ENCODE assay signal across 9 cellular contexts in the genomic region with DNA sequence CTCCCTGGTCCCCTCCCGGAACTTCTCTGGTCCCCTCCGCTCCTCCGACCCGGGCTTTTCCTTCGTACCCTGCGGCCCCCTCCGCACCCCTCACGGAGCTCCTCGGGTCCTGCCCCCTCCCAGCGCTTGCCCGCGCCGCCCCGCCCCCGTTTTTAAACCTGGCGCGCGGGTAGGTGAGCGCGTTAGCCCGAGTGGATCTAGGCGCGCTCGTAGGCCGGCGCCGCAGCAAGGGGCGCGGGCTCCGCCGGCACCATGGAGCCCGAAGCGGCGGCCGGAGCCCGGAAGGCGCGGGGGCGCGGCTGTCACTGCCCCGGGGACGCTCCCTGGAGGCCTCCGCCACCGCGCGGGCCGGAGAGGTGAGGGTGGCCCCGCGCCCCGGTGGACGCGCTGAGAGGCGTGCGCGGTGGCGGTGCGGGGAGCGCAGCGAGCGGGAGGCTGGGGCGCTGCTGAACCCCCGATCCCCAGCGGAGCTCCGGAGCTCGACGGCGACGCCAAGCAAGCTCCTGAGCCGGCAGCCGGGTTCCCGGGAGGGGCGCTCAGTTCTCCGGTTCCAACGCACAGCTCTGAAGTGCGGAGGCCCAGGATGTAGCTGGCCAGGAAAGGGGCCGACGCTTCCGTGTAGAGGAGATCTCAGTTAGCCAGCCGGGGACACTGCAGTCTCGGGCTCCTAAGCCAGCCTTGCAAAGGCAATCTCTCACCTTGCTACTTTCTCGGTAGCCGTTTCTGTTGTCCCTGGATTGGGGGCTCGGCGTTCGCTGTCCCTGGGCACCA. TPM values are rescaled to one million over a fixed set of nuclear protein-coding genes. Genes with fewer than 3 reads are reported as not detected.
DNase-seq lines count a peak whose midpoint lies in the region; ATAC-seq and TF ChIP-seq lines count a peak whose summit lies in the region.
"Had no signal": no experiment of that assay in that cellular context is flagged by ENCODE, and none has a peak within 500 bp of the region (broad histone marks: within the 10 kb centered on the region; RNA-seq: fewer than 3 reads in every experiment).

A gene with protein sequence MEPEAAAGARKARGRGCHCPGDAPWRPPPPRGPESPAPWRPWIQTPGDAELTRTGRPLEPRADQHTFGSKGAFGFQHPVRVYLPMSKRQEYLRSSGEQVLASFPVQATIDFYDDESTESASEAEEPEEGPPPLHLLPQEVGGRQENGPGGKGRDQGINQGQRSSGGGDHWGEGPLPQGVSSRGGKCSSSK (plus strand): TSS at position 182 of the 771 bp plus-strand sequence. CDS start 71 bp downstream, at position 253.

- peaks cover 47% of the 10 kb centered on the region for H3K27me3 Mint-ChIP-seq in GM23338 (ENCODE audit: insufficient read depth, low read depth, poor library complexity)

- no peaks in the 10 kb centered on the region for H3K36me3 Mint-ChIP-seq in GM23338 (ENCODE audit: low read depth)

- peak; percentile 8 for DNase-seq in AG10803 (ENCODE audit: low read depth)
- peak; percentile 75 for DNase-seq in GM23338 (ENCODE audit: low spot score)
- DNase-seq in activated CD4-positive, alpha-beta T cell treated with anti-CD3 and anti-CD28 coated beads, Interleukin-2, amount 50 U/mL, for 48 hours, result peak; percentile 16 to 27
- peak in 1 of 2 donors; percentile 38 for DNase-seq in foreskin fibroblast
- no peak for DNase-seq in psoas muscle
- no peak for DNase-seq in cerebellar nuclear complex (lab: John Stamatoyannopoulos, UW)

- no peak within 1 kb of the TSS for H3K27ac Mint-ChIP-seq in GM23338

- peak within 1 kb of the TSS; percentile 89 for H3K4me2 ChIP-seq in GM23338

- no peaks in the 10 kb centered on the region for H3K79me2 ChIP-seq in GM23338 (replicated peaks; ENCODE audit: insufficient read depth)

- no peaks in the 10 kb centered on the region for H3K9me3 ChIP-seq in psoas muscle

- ATAC-seq in GM23338 (peak; percentile 45), psoas muscle (peak in 2 of 4 donors; percentile 16 to 31), HG02759 (IDR thresholded peaks at IDR 0.05; ENCODE audit: unreplicated experiment) (no peak), HG03460 (IDR thresholded peaks at IDR 0.05; ENCODE audit: unreplicated experiment) (no peak)
- ATAC-seq: HCT116 had no signal

- H3K36me3 ChIP-seq in GM23338 (ENCODE audit: insufficient read depth) (no peaks in the 10 kb centered on the region), psoas muscle (ENCODE audit: insufficient read depth in 1 of 2, low read depth in 1 of 2) (no peaks in the 10 kb centered on the region)

- peak within 1 kb of the TSS; percentile 69 for H3K4me3 Mint-ChIP-seq in GM23338

- H3K4me3 ChIP-seq in AG10803 (ENCODE audit: low read length) (peak within 1 kb of the TSS; percentile 40), GM23338 (peak within 1 kb of the TSS; percentile 70), foreskin fibroblast (ENCODE audit: low read depth in 1 of 2, low read length in 2 of 2) (peak within 1 kb of the TSS; percentile 43 to 48), psoas muscle (peak within 1 kb of the TSS; percentile 62)

- no peaks in the 10 kb centered on the region for H3F3A ChIP-seq in GM23338 (replicated peaks; ENCODE audit: low read depth)

- H3K4me1 Mint-ChIP-seq in GM23338, result peaks cover 7% of the 10 kb centered on the region

- intact Hi-C loops in psoas muscle (cut with DNase I), result no loop called here

- no peak for TF ChIP-seq CTCF in AG10803 (conservative IDR thresholded peaks at IDR 0.05; ENCODE audit: low read length)
- TF ChIP-seq CTCF in GM23338 (conservative IDR thresholded peaks at IDR 0.05; ENCODE audit: low read depth in 2 of 2), result no peak
- TF ChIP-seq CTCF in foreskin fibroblast (IDR thresholded peaks at IDR 0.05; ENCODE audit: low read depth, low read length), result no peak
- no peak for TF ChIP-seq CTCF in psoas muscle (IDR thresholded peaks at IDR 0.05)

- WGBS in psoas muscle, 3 donors, result 2 to 5% (median 3%) methylated on average over 39 to 85 of the region's 85 CpGs

- H3K9me2 ChIP-seq in GM23338 (ENCODE audit: insufficient read depth), result no peaks in the 10 kb centered on the region

- H3K27ac ChIP-seq in GM23338 (ENCODE audit: low read depth), result no peak within 1 kb of the TSS
- H3K27ac ChIP-seq in psoas muscle, result no peak within 1 kb of the TSS

- no peaks in the 10 kb centered on the region for H3K9me3 Mint-ChIP-seq in GM23338

- H4K20me1 ChIP-seq in GM23338 (replicated peaks; ENCODE audit: insufficient read depth), result peaks cover 4% of the 10 kb centered on the region; the same call in 1 of the 2 replicates

- peaks cover 58% of the 10 kb centered on the region for H3K27me3 ChIP-seq in GM23338 (ENCODE audit: insufficient read depth)
- H3K27me3 ChIP-seq in psoas muscle (ENCODE audit: insufficient read depth in 3 of 3, low read length in 2 of 3), result peaks cover 0 to 37% (median 20%) of the 10 kb centered on the region in 3 donors

- H3K4me1 ChIP-seq in GM23338 (ENCODE audit: insufficient read depth) (peaks cover 8% of the 10 kb centered on the region; the same call in 1 of the 2 replicates), psoas muscle (no peaks in the 10 kb centered on the region)

- peak within 1 kb of the TSS; percentile 98 for H2AFZ ChIP-seq in GM23338

TF ChIP-seq in GM23338, 12 proteins besides CTCF, POLR2A, EP300 and RAD21:
- TF ChIP-seq, protein P1, sequence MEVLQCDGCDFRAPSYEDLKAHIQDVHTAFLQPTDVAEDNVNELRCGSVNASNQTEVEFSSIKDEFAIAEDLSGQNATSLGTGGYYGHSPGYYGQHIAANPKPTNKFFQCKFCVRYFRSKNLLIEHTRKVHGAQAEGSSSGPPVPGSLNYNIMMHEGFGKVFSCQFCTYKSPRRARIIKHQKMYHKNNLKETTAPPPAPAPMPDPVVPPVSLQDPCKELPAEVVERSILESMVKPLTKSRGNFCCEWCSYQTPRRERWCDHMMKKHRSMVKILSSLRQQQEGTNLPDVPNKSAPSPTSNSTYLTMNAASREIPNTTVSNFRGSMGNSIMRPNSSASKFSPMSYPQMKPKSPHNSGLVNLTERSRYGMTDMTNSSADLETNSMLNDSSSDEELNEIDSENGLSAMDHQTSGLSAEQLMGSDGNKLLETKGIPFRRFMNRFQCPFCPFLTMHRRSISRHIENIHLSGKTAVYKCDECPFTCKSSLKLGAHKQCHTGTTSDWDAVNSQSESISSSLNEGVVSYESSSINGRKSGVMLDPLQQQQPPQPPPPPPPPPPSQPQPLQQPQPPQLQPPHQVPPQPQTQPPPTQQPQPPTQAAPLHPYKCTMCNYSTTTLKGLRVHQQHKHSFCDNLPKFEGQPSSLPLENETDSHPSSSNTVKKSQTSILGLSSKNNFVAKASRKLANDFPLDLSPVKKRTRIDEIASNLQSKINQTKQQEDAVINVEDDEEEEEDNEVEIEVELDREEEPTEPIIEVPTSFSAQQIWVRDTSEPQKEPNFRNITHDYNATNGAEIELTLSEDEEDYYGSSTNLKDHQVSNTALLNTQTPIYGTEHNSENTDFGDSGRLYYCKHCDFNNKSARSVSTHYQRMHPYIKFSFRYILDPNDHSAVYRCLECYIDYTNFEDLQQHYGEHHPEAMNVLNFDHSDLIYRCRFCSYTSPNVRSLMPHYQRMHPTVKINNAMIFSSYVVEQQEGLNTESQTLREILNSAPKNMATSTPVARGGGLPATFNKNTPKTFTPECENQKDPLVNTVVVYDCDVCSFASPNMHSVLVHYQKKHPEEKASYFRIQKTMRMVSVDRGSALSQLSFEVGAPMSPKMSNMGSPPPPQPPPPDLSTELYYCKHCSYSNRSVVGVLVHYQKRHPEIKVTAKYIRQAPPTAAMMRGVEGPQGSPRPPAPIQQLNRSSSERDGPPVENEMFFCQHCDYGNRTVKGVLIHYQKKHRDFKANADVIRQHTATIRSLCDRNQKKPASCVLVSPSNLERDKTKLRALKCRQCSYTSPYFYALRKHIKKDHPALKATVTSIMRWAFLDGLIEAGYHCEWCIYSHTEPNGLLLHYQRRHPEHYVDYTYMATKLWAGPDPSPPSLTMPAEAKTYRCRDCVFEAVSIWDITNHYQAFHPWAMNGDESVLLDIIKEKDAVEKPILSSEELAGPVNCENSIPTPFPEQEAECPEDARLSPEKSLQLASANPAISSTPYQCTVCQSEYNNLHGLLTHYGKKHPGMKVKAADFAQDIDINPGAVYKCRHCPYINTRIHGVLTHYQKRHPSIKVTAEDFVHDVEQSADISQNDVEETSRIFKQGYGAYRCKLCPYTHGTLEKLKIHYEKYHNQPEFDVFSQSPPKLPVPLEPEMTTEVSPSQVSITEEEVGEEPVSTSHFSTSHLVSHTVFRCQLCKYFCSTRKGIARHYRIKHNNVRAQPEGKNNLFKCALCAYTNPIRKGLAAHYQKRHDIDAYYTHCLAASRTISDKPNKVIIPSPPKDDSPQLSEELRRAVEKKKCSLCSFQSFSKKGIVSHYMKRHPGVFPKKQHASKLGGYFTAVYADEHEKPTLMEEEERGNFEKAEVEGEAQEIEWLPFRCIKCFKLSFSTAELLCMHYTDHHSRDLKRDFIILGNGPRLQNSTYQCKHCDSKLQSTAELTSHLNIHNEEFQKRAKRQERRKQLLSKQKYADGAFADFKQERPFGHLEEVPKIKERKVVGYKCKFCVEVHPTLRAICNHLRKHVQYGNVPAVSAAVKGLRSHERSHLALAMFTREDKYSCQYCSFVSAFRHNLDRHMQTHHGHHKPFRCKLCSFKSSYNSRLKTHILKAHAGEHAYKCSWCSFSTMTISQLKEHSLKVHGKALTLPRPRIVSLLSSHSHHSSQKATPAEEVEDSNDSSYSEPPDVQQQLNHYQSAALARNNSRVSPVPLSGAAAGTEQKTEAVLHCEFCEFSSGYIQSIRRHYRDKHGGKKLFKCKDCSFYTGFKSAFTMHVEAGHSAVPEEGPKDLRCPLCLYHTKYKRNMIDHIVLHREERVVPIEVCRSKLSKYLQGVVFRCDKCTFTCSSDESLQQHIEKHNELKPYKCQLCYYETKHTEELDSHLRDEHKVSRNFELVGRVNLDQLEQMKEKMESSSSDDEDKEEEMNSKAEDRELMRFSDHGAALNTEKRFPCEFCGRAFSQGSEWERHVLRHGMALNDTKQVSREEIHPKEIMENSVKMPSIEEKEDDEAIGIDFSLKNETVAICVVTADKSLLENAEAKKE (CRISPR knock-in tag; IDR thresholded peaks at IDR 0.05), result no peak
- TF ChIP-seq NANOG (IDR thresholded peaks at IDR 0.05; ENCODE audit: borderline replicate concordance) (no peak), EZH2 (IDR thresholded peaks at IDR 0.05; ENCODE audit: low read depth, unreplicated experiment) (peak; percentile 40)

RNA-seq across cellular contexts. Expression of the gene that starts here (rescaled TPM):
- total RNA-seq in GM23338 (2014; rRNA removed; shearing (Covaris generic)), result 2.5 and 2.6 TPM in 2 replicates
- polyA plus RNA-seq in GM23338 (2016; fragmentation: Nextera tagmentation; extraction: Ambion mirVana) (2.8 and 3.1 TPM in 2 replicates), psoas muscle (not detected)
- not detected for total RNA-seq in psoas muscle

Comparison
In these comparisons a context has a peak if more than half of its experiments do, and no peak if none do; other contexts are left out.
1. DNase-seq: peak in AG10803 (single experiment), GM23338 (single experiment) and activated CD4-positive, alpha-beta T cell treated with anti-CD3 and anti-CD28 coated beads, Interleukin-2, amount 50 U/mL, for 48 hours (2 of 2); none in psoas muscle (0 of 2) and cerebellar nuclear complex (0 of 2).
2. Peak in every context shown above with its lines, with median percentiles within 50 percentile points of each other: H3K4me3 ChIP-seq.